16 cellular contexts compared by ENCODE assay signal in the genomic region with DNA sequence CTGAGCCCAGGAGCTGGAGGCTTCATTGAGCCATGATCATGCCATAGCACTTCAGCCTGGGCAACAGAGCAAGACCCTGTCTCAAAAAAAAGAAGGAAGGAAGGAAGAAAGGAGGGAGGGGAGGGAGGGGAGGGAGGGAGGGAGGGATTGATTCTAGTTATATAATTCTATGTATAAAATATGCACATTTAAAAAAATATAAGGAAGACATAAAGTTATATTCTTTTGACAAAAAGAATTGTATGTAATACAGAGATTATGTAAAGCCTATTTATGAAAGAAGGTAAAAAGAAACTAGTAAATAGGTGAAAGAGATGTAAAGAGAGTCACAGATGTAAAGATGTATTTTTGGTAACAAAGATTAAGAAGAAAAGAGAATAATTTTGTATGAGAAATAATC. TPM values are rescaled to one million over a fixed set of nuclear protein-coding genes. Genes with fewer than 3 reads are reported as not detected.
DNase-seq lines count a peak whose midpoint lies in the region; ATAC-seq, FAIRE-seq and TF ChIP-seq lines count a peak whose summit lies in the region.
"Had no signal": no experiment of that assay in that cellular context is flagged by ENCODE, and none has a peak within 500 bp of the region (broad histone marks: within the 10 kb centered on the region; RNA-seq: fewer than 3 reads in every experiment).

No MANE protein-coding gene starts in this region.

- DNase-seq in T-helper 2 cell treated with Interferon-gamma antibody and Interleukin-4, amounts not matched to agents 5 μg/mL and 100 μg/mL, for 36 hours (ENCODE audit: low spot score), result no peak
- DNase-seq in T-helper 2 cell (no peak), HepG2 (ENCODE audit: low spot score) (no peak), right lobe of liver (no peak)
- DNase-seq in activated naive CD8-positive, alpha-beta T cell treated with anti-CD3 and anti-CD28 coated beads, Interleukin-2, amount 10 ng/mL, durations not matched to agents 7 days and 5 days, result no peak
- no peak for DNase-seq in naive thymus-derived CD4-positive, alpha-beta T cell
- DNase-seq in activated T-cell treated with anti-CD3 and anti-CD28 coated beads, Interleukin-2, amount 50 U/mL, for 72 hours, result no peak
- DNase-seq: 8988T, H9, NCI-H1417, NCI-H2029 treated with DMSO at 0.1 percent for 48 hours, NCI-H510A, NCI-H82 had no signal

- CTCF ChIA-PET in HepG2 (lab: Yijun Ruan, JAX; ENCODE audit: low intra/inter-chr PET ratio, low total read pairs), result no interaction called here
- CTCF ChIA-PET in naive thymus-derived CD4-positive, alpha-beta T cell (lab: Charles Lee), result interaction anchor here (1.0 to 5.0 kb wide), 3 partner anchors 10 to 41 kb away, joined by 3 to 87 read pairs (median 3); a partner anchor contains a TSS

- H3K9me3 Mint-ChIP-seq in T-helper 2 cell treated with Interferon-gamma antibody and Interleukin-4, amounts not matched to agents 5 μg/mL and 100 μg/mL, for 36 hours, result peaks cover 5% of the 10 kb centered on the region
- no peaks in the 10 kb centered on the region for H3K9me3 Mint-ChIP-seq in activated naive CD8-positive, alpha-beta T cell treated with anti-CD3 and anti-CD28 coated beads, Interleukin-2, amount 10 ng/mL, durations not matched to agents 7 days and 5 days
- H3K9me3 Mint-ChIP-seq in naive thymus-derived CD4-positive, alpha-beta T cell, result peaks cover 0 to 4% (median 0%) of the 10 kb centered on the region in 11 donors
- peaks cover 0 to 2% of the 10 kb centered on the region in 2 donors for H3K9me3 Mint-ChIP-seq in activated T-cell treated with anti-CD3 and anti-CD28 coated beads, Interleukin-2, amount 50 U/mL, for 72 hours
- H3K9me3 Mint-ChIP-seq: H9 had no signal

- H3K27ac Mint-ChIP-seq in T-helper 2 cell treated with Interferon-gamma antibody and Interleukin-4, amounts not matched to agents 5 μg/mL and 100 μg/mL, for 36 hours, result peak overlapping the region; percentile 70
- peak overlapping the region; percentile 67 for H3K27ac Mint-ChIP-seq in activated naive CD8-positive, alpha-beta T cell treated with anti-CD3 and anti-CD28 coated beads, Interleukin-2, amount 10 ng/mL, durations not matched to agents 7 days and 5 days
- peak overlapping the region in 8 of 9 donors; percentile 30 to 96 (median 78) for H3K27ac Mint-ChIP-seq in naive thymus-derived CD4-positive, alpha-beta T cell
- no peak overlapping the region for H3K27ac Mint-ChIP-seq in activated T-cell treated with anti-CD3 and anti-CD28 coated beads, Interleukin-2, amount 50 U/mL, for 72 hours
- H3K27ac Mint-ChIP-seq: H9 had no signal

- peak overlapping the region; percentile 25 for H3K4me3 Mint-ChIP-seq in T-helper 2 cell treated with Interferon-gamma antibody and Interleukin-4, amounts not matched to agents 5 μg/mL and 100 μg/mL, for 36 hours
- H3K4me3 Mint-ChIP-seq in activated naive CD8-positive, alpha-beta T cell treated with anti-CD3 and anti-CD28 coated beads, Interleukin-2, amount 10 ng/mL, durations not matched to agents 7 days and 5 days, result no peak overlapping the region
- peak overlapping the region in 3 of 10 donors; percentile 8 to 56 (median 45) for H3K4me3 Mint-ChIP-seq in naive thymus-derived CD4-positive, alpha-beta T cell
- H3K4me3 Mint-ChIP-seq in activated T-cell treated with anti-CD3 and anti-CD28 coated beads, Interleukin-2, amount 50 U/mL, for 72 hours, result peak overlapping the region in 1 of 2 donors; percentile 38
- H3K4me3 Mint-ChIP-seq: H9 had no signal

- TF ChIP-seq POLR2A in HepG2 (IDR thresholded peaks at IDR 0.05; ENCODE audit: insufficient read depth in 1 of 2, low read depth in 2 of 2, low read length in 2 of 2) (no peak), right lobe of liver (IDR thresholded peaks at IDR 0.05) (no peak)

- intact Hi-C loops in HepG2 (cut with micrococcal nuclease; ENCODE audit: unreplicated experiment) (loop anchor here (10.0 kb wide), 1 partner anchor 382 kb away; no protein-coding TSS in a partner anchor), right lobe of liver (cut with DNase I) (no loop called here)
- intact Hi-C loops in naive thymus-derived CD4-positive, alpha-beta T cell (cut with micrococcal nuclease), result no loop called here

- H3K27me3 Mint-ChIP-seq in T-helper 2 cell treated with Interferon-gamma antibody and Interleukin-4, amounts not matched to agents 5 μg/mL and 100 μg/mL, for 36 hours (ENCODE audit: low read depth), result no peaks in the 10 kb centered on the region
- H3K27me3 Mint-ChIP-seq in activated naive CD8-positive, alpha-beta T cell treated with anti-CD3 and anti-CD28 coated beads, Interleukin-2, amount 10 ng/mL, durations not matched to agents 7 days and 5 days, result no peaks in the 10 kb centered on the region
- no peaks in the 10 kb centered on the region for H3K27me3 Mint-ChIP-seq in naive thymus-derived CD4-positive, alpha-beta T cell
- H3K27me3 Mint-ChIP-seq in activated T-cell treated with anti-CD3 and anti-CD28 coated beads, Interleukin-2, amount 50 U/mL, for 72 hours (ENCODE audit: low read depth), result no peaks in the 10 kb centered on the region

- FAIRE-seq in HepG2 (lab: Jason Lieb, UNC), result no peak

- H3K9me3 ChIP-seq in HepG2 (ENCODE audit: low read length), result no peaks in the 10 kb centered on the region
- no peaks in the 10 kb centered on the region for H3K9me3 ChIP-seq in right lobe of liver
- no peaks in the 10 kb centered on the region for H3K9me3 ChIP-seq in naive thymus-derived CD4-positive, alpha-beta T cell (ENCODE audit: control insufficient read depth in 2 of 3, low read length in 3 of 3)
- H3K9me3 ChIP-seq: BLaER1 treated with 17β-estradiol and CSF1 and Interleukin-3, amounts not matched to agents 10 nM and 100 nM had no signal

- no peak overlapping the region for H3K4me2 ChIP-seq in HepG2 (ENCODE audit: low read depth, low read length)

- no peak overlapping the region for H3K4me3 ChIP-seq in HepG2 (replicated peaks in 1 of 3; ENCODE audit: insufficient read depth in 1 of 3, low read depth in 2 of 3, low read length in 3 of 3)
- no peak overlapping the region for H3K4me3 ChIP-seq in right lobe of liver
- H3K4me3 ChIP-seq in naive thymus-derived CD4-positive, alpha-beta T cell (ENCODE audit: low read length), result no peak overlapping the region

- H3K36me3 ChIP-seq in HepG2 (replicated peaks in 1 of 2; ENCODE audit: control insufficient read depth in 1 of 2, insufficient read depth in 2 of 2, low read length in 2 of 2) (no peaks in the 10 kb centered on the region), right lobe of liver (no peaks in the 10 kb centered on the region)
- H3K36me3 ChIP-seq in naive thymus-derived CD4-positive, alpha-beta T cell (ENCODE audit: control insufficient read depth in 2 of 3, insufficient read depth in 3 of 3, low read length in 3 of 3), result no peaks in the 10 kb centered on the region
- H3K36me3 ChIP-seq: BLaER1 treated with 17β-estradiol and CSF1 and Interleukin-3, amounts not matched to agents 10 nM and 100 nM had no signal

- TF ChIP-seq RAD21 in HepG2 (CRISPR knock-in tag; IDR thresholded peaks at IDR 0.05), result no peak

- no peaks in the 10 kb centered on the region for H3K79me2 ChIP-seq in HepG2 (ENCODE audit: insufficient read depth, low read length)

- H3K27ac ChIP-seq in HepG2 (ENCODE audit: extremely low read length, insufficient read depth, low read length) (no peak overlapping the region), right lobe of liver (no peak overlapping the region)
- H3K27ac ChIP-seq in naive thymus-derived CD4-positive, alpha-beta T cell (ENCODE audit: low read depth, low read length), result no peak overlapping the region

- H3K4me1 ChIP-seq in HepG2 (ENCODE audit: insufficient read depth, low read length) (peaks cover 57% of the 10 kb centered on the region), right lobe of liver (peaks cover 0 to 12% (median 2%) of the 10 kb centered on the region in 4 donors)
- peaks cover 33 to 45% of the 10 kb centered on the region in 2 donors for H3K4me1 ChIP-seq in naive thymus-derived CD4-positive, alpha-beta T cell (ENCODE audit: control insufficient read depth in 2 of 2, insufficient read depth in 2 of 2, low read length in 2 of 2)

- peaks cover 55% of the 10 kb centered on the region for H3K4me1 Mint-ChIP-seq in T-helper 2 cell treated with Interferon-gamma antibody and Interleukin-4, amounts not matched to agents 5 μg/mL and 100 μg/mL, for 36 hours (ENCODE audit: low read depth)
- H3K4me1 Mint-ChIP-seq in activated naive CD8-positive, alpha-beta T cell treated with anti-CD3 and anti-CD28 coated beads, Interleukin-2, amount 10 ng/mL, durations not matched to agents 7 days and 5 days, result peaks cover 49% of the 10 kb centered on the region
- peaks cover 41 to 78% (median 66%) of the 10 kb centered on the region in 7 donors for H3K4me1 Mint-ChIP-seq in naive thymus-derived CD4-positive, alpha-beta T cell
- H3K4me1 Mint-ChIP-seq in activated T-cell treated with anti-CD3 and anti-CD28 coated beads, Interleukin-2, amount 50 U/mL, for 72 hours (ENCODE audit: low read depth), result peaks cover 84% of the 10 kb centered on the region

- no peak overlapping the region for H3K9ac ChIP-seq in HepG2 (ENCODE audit: insufficient read depth, low read depth, low read length)

- POLR2A ChIA-PET in HepG2 (lab: Yijun Ruan, JAX), result interaction anchor here (3.0 kb wide), 1 partner anchor 17 kb away, joined by 14 read pairs; a partner anchor contains a TSS
- POLR2A ChIA-PET in activated naive CD8-positive, alpha-beta T cell treated with anti-CD3 and anti-CD28 coated beads, Interleukin-2, amount 10 ng/mL, durations not matched to agents 7 days and 5 days (lab: Charles Lee), result interaction anchor here (4.4 kb wide), 1 partner anchor 16 kb away, joined by 116 read pairs; a partner anchor contains a TSS
- POLR2A ChIA-PET in naive thymus-derived CD4-positive, alpha-beta T cell (lab: Charles Lee), result interaction anchor here (0.7 to 13.2 kb wide), 5 partner anchors 10 to 671 kb away, joined by 3 to 495 read pairs (median 79); a partner anchor contains a TSS

- H3K27me3 ChIP-seq in HepG2 (ENCODE audit: control insufficient read depth in 1 of 2, insufficient read depth in 2 of 2, low read length in 2 of 2) (no peaks in the 10 kb centered on the region), right lobe of liver (no peaks in the 10 kb centered on the region)
- no peaks in the 10 kb centered on the region for H3K27me3 ChIP-seq in naive thymus-derived CD4-positive, alpha-beta T cell (ENCODE audit: control insufficient read depth in 2 of 2, insufficient read depth in 2 of 2, low read length in 2 of 2)
- H3K27me3 ChIP-seq: BLaER1 treated with 17β-estradiol and CSF1 and Interleukin-3, amounts not matched to agents 10 nM and 100 nM had no signal

- BruUV-seq in HepG2 (replicated peaks; lab: Mats Ljungman, UMichigan), result no TSS peak

- no peak for ATAC-seq in HepG2
- ATAC-seq in right lobe of liver, result no peak
- no peak for ATAC-seq in activated naive CD8-positive, alpha-beta T cell treated with anti-CD3 and anti-CD28 coated beads, Interleukin-2, amount 10 ng/mL, durations not matched to agents 7 days and 5 days (ENCODE audit: low read depth)
- no peak for ATAC-seq in naive thymus-derived CD4-positive, alpha-beta T cell
- ATAC-seq in GM18517 (IDR thresholded peaks at IDR 0.05; ENCODE audit: unreplicated experiment), result no peak
- no peak for ATAC-seq in activated T-cell treated with anti-CD3 and anti-CD28 coated beads, Interleukin-2, amount 50 U/mL, for 72 hours (replicated peaks in 1 of 2)
- ATAC-seq: Panc1 had no signal

- H3K36me3 Mint-ChIP-seq in T-helper 2 cell treated with Interferon-gamma antibody and Interleukin-4, amounts not matched to agents 5 μg/mL and 100 μg/mL, for 36 hours (ENCODE audit: low read depth), result peaks cover 7% of the 10 kb centered on the region
- H3K36me3 Mint-ChIP-seq in activated naive CD8-positive, alpha-beta T cell treated with anti-CD3 and anti-CD28 coated beads, Interleukin-2, amount 10 ng/mL, durations not matched to agents 7 days and 5 days, result peaks cover 6% of the 10 kb centered on the region
- H3K36me3 Mint-ChIP-seq in naive thymus-derived CD4-positive, alpha-beta T cell, result peaks cover 0 to 10% (median 0%) of the 10 kb centered on the region in 5 donors
- peaks cover 1 to 3% of the 10 kb centered on the region in 2 donors for H3K36me3 Mint-ChIP-seq in activated T-cell treated with anti-CD3 and anti-CD28 coated beads, Interleukin-2, amount 50 U/mL, for 72 hours (ENCODE audit: insufficient read depth in 2 of 2)

- in situ Hi-C loops in HepG2 (cut with HindIII; ENCODE audit: extremely low pct_ligation_motif_present, low pct_unique_long_range_greater_than_20kb), result no loop called here

- TF ChIP-seq CTCF in HepG2 (CRISPR knock-in tag; IDR thresholded peaks at IDR 0.05), result no peak
- TF ChIP-seq CTCF in right lobe of liver (IDR thresholded peaks at IDR 0.05), result no peak

- H4K20me1 ChIP-seq in HepG2 (ENCODE audit: insufficient read depth, low read length), result no peaks in the 10 kb centered on the region
- H4K20me1 ChIP-seq: BLaER1 treated with 17β-estradiol and CSF1 and Interleukin-3, amounts not matched to agents 10 nM and 100 nM had no signal

- TF ChIP-seq EP300 in HepG2 (IDR thresholded peaks at IDR 0.05; ENCODE audit: low read depth in 2 of 2, low read length in 2 of 2), result no peak
- TF ChIP-seq EP300 in HepG2 (CRISPR knock-in tag; IDR thresholded peaks at IDR 0.05; ENCODE audit: borderline replicate concordance), result no peak

- H2AFZ ChIP-seq in HepG2 (ENCODE audit: low read length), result no peak overlapping the region

RNA-seq across cellular contexts. Expression of a gene that starts 17.6 kb away (rescaled TPM):
- total RNA-seq in HepG2 (2016; rRNA removed; fragmentation: Illumina TruSeq; extraction: Trizol) (708 and 754 TPM in 2 replicates), right lobe of liver (100 to 1,000 TPM in 5 of 6 experiments, 10 to 100 TPM in 1; 77.3 to 814 (median 270) TPM)
- 577 and 682 TPM in 2 replicates for total RNA-seq in HepG2 (2016; cell fraction: cytosol; rRNA removed; fragmentation: Illumina TruSeq; extraction: Trizol; ENCODE audit: low read depth)
- 702 and 711 TPM in 2 replicates for total RNA-seq in HepG2 (2016; cell fraction: insoluble cytoplasmic fraction; rRNA removed; fragmentation: Illumina TruSeq; extraction: Trizol)
- total RNA-seq in HepG2 (2016; cell fraction: membrane; rRNA removed; fragmentation: Illumina TruSeq; extraction: Trizol), result 753 and 798 TPM in 2 replicates
- 206 and 246 TPM in 2 replicates for total RNA-seq in HepG2 (2016; cell fraction: nucleus; rRNA removed; fragmentation: Illumina TruSeq; extraction: Trizol)
- polyA plus RNA-seq in HepG2 (2011; rRNA removed), result 528 and 665 TPM in 2 replicates
- polyA plus RNA-seq in HepG2 (2011; cell fraction: cytosol; rRNA removed), result 1,060 and 1,065 TPM in 2 replicates
- polyA plus RNA-seq in HepG2 (2011; cell fraction: nucleus; rRNA removed), result 311 and 445 TPM in 2 replicates
- 917 and 1,099 TPM in 2 replicates for polyA plus RNA-seq in HepG2 (2012)
- 700 and 865 TPM in 2 replicates for polyA plus RNA-seq in HepG2 (2016; cell fraction: cytosol; fragmentation: Illumina TruSeq; extraction: Trizol; ENCODE audit: low read depth)
- polyA plus RNA-seq in HepG2 (2016; cell fraction: insoluble cytoplasmic fraction; fragmentation: Illumina TruSeq; extraction: Trizol; ENCODE audit: low read depth), result 669 and 773 TPM in 2 replicates
- 819 and 872 TPM in 2 replicates for polyA plus RNA-seq in HepG2 (2016; cell fraction: membrane; fragmentation: Illumina TruSeq; extraction: Trizol; ENCODE audit: low read depth)
- polyA plus RNA-seq in HepG2 (2016; cell fraction: nucleus; fragmentation: Illumina TruSeq; extraction: Trizol; ENCODE audit: insufficient read depth, low read depth), result 429 and 431 TPM in 2 replicates
- polyA minus RNA-seq in HepG2 (2011; rRNA and poly(A)+ RNA removed; ENCODE audit: low replicate concordance), result 67.4 and 236 TPM in 2 replicates
- 123 and 157 TPM in 2 replicates for polyA minus RNA-seq in HepG2 (2011; cell fraction: cytosol; rRNA and poly(A)+ RNA removed)
- polyA minus RNA-seq in HepG2 (2011; cell fraction: nucleus; rRNA and poly(A)+ RNA removed), result 35.6 and 38.8 TPM in 2 replicates
- 1,000 to 10,000 TPM; 4,217 to 4,653 TPM for total RNA-seq in activated naive CD8-positive, alpha-beta T cell treated with anti-CD3 and anti-CD28 coated beads, Interleukin-2, amount 10 ng/mL, durations not matched to agents 7 days and 5 days
- 1,000 to 10,000 TPM; 1,492 to 5,756 (median 1,578) TPM for total RNA-seq in naive thymus-derived CD4-positive, alpha-beta T cell
- 1,000 to 10,000 TPM; 6,721 to 8,256 TPM for polyA plus RNA-seq in naive thymus-derived CD4-positive, alpha-beta T cell
- total RNA-seq in activated T-cell treated with anti-CD3 and anti-CD28 coated beads, Interleukin-2, amount 50 U/mL, for 72 hours, result 1,000 to 10,000 TPM in 1 of 2 donors, 100 to 1,000 TPM in 1; 884 to 1,078 TPM

RNA-seq across cellular contexts. Expression of a gene that starts 42.1 kb away (rescaled TPM):
- 0.36 TPM in 1 of 2 replicates, not detected in the other for total RNA-seq in HepG2 (2016; rRNA removed; fragmentation: Illumina TruSeq; extraction: Trizol)
- not detected in 2 replicates for total RNA-seq in HepG2 (2016; cell fraction: cytosol; rRNA removed; fragmentation: Illumina TruSeq; extraction: Trizol; ENCODE audit: low read depth)
- total RNA-seq in HepG2 (2016; cell fraction: insoluble cytoplasmic fraction; rRNA removed; fragmentation: Illumina TruSeq; extraction: Trizol), result 0.09 TPM in 1 of 2 replicates, not detected in the other
- total RNA-seq in HepG2 (2016; cell fraction: membrane; rRNA removed; fragmentation: Illumina TruSeq; extraction: Trizol), result 0.38 TPM in 1 of 2 replicates, not detected in the other
- total RNA-seq in HepG2 (2016; cell fraction: nucleus; rRNA removed; fragmentation: Illumina TruSeq; extraction: Trizol), result 0.34 TPM in 1 of 2 replicates, not detected in the other
- polyA plus RNA-seq in HepG2 (2011; rRNA removed), result 0.15 and 0.21 TPM in 2 replicates
- polyA plus RNA-seq in HepG2 (2011; cell fraction: cytosol; rRNA removed), result 0.21 TPM in 1 of 2 replicates, not detected in the other
- polyA plus RNA-seq in HepG2 (2011; cell fraction: nucleus; rRNA removed), result 0.12 TPM in 1 of 2 replicates, not detected in the other
- 0.13 and 0.25 TPM in 2 replicates for polyA plus RNA-seq in HepG2 (2012)
- polyA plus RNA-seq in HepG2 (2016; cell fraction: cytosol; fragmentation: Illumina TruSeq; extraction: Trizol; ENCODE audit: low read depth), result 0.28 TPM in 1 of 2 replicates, not detected in the other
- not detected in 2 replicates for polyA plus RNA-seq in HepG2 (2016; cell fraction: insoluble cytoplasmic fraction; fragmentation: Illumina TruSeq; extraction: Trizol; ENCODE audit: low read depth)
- polyA plus RNA-seq in HepG2 (2016; cell fraction: membrane; fragmentation: Illumina TruSeq; extraction: Trizol; ENCODE audit: low read depth), result 0.06 TPM in 1 of 2 replicates, not detected in the other
- polyA plus RNA-seq in HepG2 (2016; cell fraction: nucleus; fragmentation: Illumina TruSeq; extraction: Trizol; ENCODE audit: insufficient read depth, low read depth), result not detected in 2 replicates
- 0.16 and 246 TPM in 2 replicates for polyA minus RNA-seq in HepG2 (2011; rRNA and poly(A)+ RNA removed; ENCODE audit: low replicate concordance)
- not detected in 2 replicates for polyA minus RNA-seq in HepG2 (2011; cell fraction: cytosol; rRNA and poly(A)+ RNA removed)
- 0.50 TPM in 1 of 2 replicates, not detected in the other for polyA minus RNA-seq in HepG2 (2011; cell fraction: nucleus; rRNA and poly(A)+ RNA removed)
- 1 to 10 TPM in 1 of 6 experiments, under 1 TPM in 4, not detected in 1; 0.20 to 2.4 (median 0.43) TPM for total RNA-seq in right lobe of liver
- 10 to 100 TPM; 81.1 to 85.5 TPM for total RNA-seq in activated naive CD8-positive, alpha-beta T cell treated with anti-CD3 and anti-CD28 coated beads, Interleukin-2, amount 10 ng/mL, durations not matched to agents 7 days and 5 days
- total RNA-seq in naive thymus-derived CD4-positive, alpha-beta T cell, result 100 to 1,000 TPM in 4 of 5 experiments, 10 to 100 TPM in 1; 75.0 to 288 (median 182) TPM
- polyA plus RNA-seq in naive thymus-derived CD4-positive, alpha-beta T cell, result 100 to 1,000 TPM; 119 to 204 TPM
- total RNA-seq in activated T-cell treated with anti-CD3 and anti-CD28 coated beads, Interleukin-2, amount 50 U/mL, for 72 hours, result 10 to 100 TPM; 35.1 to 39.4 TPM

RNA-seq across cellular contexts. Expression of a gene that starts 48.0 kb away (rescaled TPM):
- total RNA-seq in HepG2 (2016; rRNA removed; fragmentation: Illumina TruSeq; extraction: Trizol), result 62.1 and 64.6 TPM in 2 replicates
- 70.3 and 83.0 TPM in 2 replicates for total RNA-seq in HepG2 (2016; cell fraction: cytosol; rRNA removed; fragmentation: Illumina TruSeq; extraction: Trizol; ENCODE audit: low read depth)
- total RNA-seq in HepG2 (2016; cell fraction: insoluble cytoplasmic fraction; rRNA removed; fragmentation: Illumina TruSeq; extraction: Trizol), result 58.7 and 60.0 TPM in 2 replicates
- 130 and 138 TPM in 2 replicates for total RNA-seq in HepG2 (2016; cell fraction: membrane; rRNA removed; fragmentation: Illumina TruSeq; extraction: Trizol)
- total RNA-seq in HepG2 (2016; cell fraction: nucleus; rRNA removed; fragmentation: Illumina TruSeq; extraction: Trizol), result 26.8 and 30.5 TPM in 2 replicates
- polyA plus RNA-seq in HepG2 (2011; rRNA removed), result 84.0 and 116 TPM in 2 replicates
- polyA plus RNA-seq in HepG2 (2011; cell fraction: cytosol; rRNA removed), result 56.6 and 82.6 TPM in 2 replicates
- polyA plus RNA-seq in HepG2 (2011; cell fraction: nucleus; rRNA removed), result 32.2 and 32.7 TPM in 2 replicates
- 88.5 and 102 TPM in 2 replicates for polyA plus RNA-seq in HepG2 (2012)
- polyA plus RNA-seq in HepG2 (2016; cell fraction: cytosol; fragmentation: Illumina TruSeq; extraction: Trizol; ENCODE audit: low read depth), result 102 and 116 TPM in 2 replicates
- 68.3 and 73.2 TPM in 2 replicates for polyA plus RNA-seq in HepG2 (2016; cell fraction: insoluble cytoplasmic fraction; fragmentation: Illumina TruSeq; extraction: Trizol; ENCODE audit: low read depth)
- 124 and 125 TPM in 2 replicates for polyA plus RNA-seq in HepG2 (2016; cell fraction: membrane; fragmentation: Illumina TruSeq; extraction: Trizol; ENCODE audit: low read depth)
- polyA plus RNA-seq in HepG2 (2016; cell fraction: nucleus; fragmentation: Illumina TruSeq; extraction: Trizol; ENCODE audit: insufficient read depth, low read depth), result 42.2 and 45.3 TPM in 2 replicates
- polyA minus RNA-seq in HepG2 (2011; rRNA and poly(A)+ RNA removed; ENCODE audit: low replicate concordance), result 60.2 and 78.6 TPM in 2 replicates
- polyA minus RNA-seq in HepG2 (2011; cell fraction: cytosol; rRNA and poly(A)+ RNA removed), result 66.3 and 77.2 TPM in 2 replicates
- 32.3 and 45.8 TPM in 2 replicates for polyA minus RNA-seq in HepG2 (2011; cell fraction: nucleus; rRNA and poly(A)+ RNA removed)
- 10 to 100 TPM; 28.6 to 45.3 (median 35.4) TPM for total RNA-seq in right lobe of liver
- total RNA-seq in activated naive CD8-positive, alpha-beta T cell treated with anti-CD3 and anti-CD28 coated beads, Interleukin-2, amount 10 ng/mL, durations not matched to agents 7 days and 5 days, result 10 to 100 TPM; 79.3 to 81.0 TPM
- 10 to 100 TPM; 57.7 to 81.3 (median 60.8) TPM for total RNA-seq in naive thymus-derived CD4-positive, alpha-beta T cell
- 10 to 100 TPM; 15.6 to 20.2 TPM for polyA plus RNA-seq in naive thymus-derived CD4-positive, alpha-beta T cell
- total RNA-seq in activated T-cell treated with anti-CD3 and anti-CD28 coated beads, Interleukin-2, amount 50 U/mL, for 72 hours, result 100 to 1,000 TPM; 115 to 139 TPM

Comparison
In these comparisons a context has a peak if more than half of its experiments do, and no peak if none do; other contexts are left out.
1. RNA of a gene that starts 42.1 kb away (total RNA-seq): 75.0 to 288 TPM in naive thymus-derived CD4-positive, alpha-beta T cell, 81.1 to 85.5 TPM in activated naive CD8-positive, alpha-beta T cell treated with anti-CD3 and anti-CD28 coated beads, Interleukin-2, amount 10 ng/mL, durations not matched to agents 7 days and 5 days and 35.1 to 39.4 TPM in activated T-cell treated with anti-CD3 and anti-CD28 coated beads, Interleukin-2, amount 50 U/mL, for 72 hours; 0.20 to 2.4 TPM in right lobe of liver and 0.09 to 0.38 TPM in HepG2; every median in the first group is over 10 times any median in the second.